Comparison of ENCODE assay signal across 19 cellular contexts in the genomic region with DNA sequence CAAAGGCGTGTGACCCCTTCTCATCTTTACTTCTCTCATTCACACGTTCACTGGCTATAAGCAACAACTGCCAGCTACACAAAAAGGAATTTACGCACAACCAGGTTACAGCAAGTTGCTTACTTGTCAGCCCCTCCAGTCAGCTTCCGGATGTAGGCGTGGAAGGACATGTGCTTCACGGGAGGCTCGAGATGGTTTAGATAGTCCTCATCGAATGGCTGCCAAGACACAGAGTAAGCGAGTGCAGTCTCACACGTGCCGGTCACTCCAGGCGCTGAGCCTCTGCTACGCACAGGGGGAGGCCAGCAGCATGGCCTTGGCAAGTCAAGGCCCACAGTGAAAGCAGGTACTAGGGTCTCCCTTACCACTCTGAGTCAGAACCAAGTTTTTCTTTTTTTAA. TPM values are rescaled to one million over a fixed set of nuclear protein-coding genes. Genes with fewer than 3 reads are reported as not detected.
A peak's percentile ranks its signal among the peaks of the same experiment; 100 is the strongest.
DNase-seq lines count a peak whose midpoint lies in the region; ATAC-seq and TF ChIP-seq lines count a peak whose summit lies in the region.
"Had no signal": no experiment of that assay in that cellular context is flagged by ENCODE, and none has a peak within 500 bp of the region (broad histone marks: within the 10 kb centered on the region; RNA-seq: fewer than 3 reads in every experiment).

No MANE protein-coding gene starts in this region.

- H3K4me1 Mint-ChIP-seq in stimulated activated naive CD8-positive, alpha-beta T cell treated with anti-CD3 and anti-CD28 coated beads, Interleukin-15, Interleukin-2, amounts not matched to agents 100 ng/mL and 50 ng/mL, for 24 hours (ENCODE audit: low read depth) = peaks cover 17% of the 10 kb centered on the region
- peaks cover 15% of the 10 kb centered on the region for H3K4me1 Mint-ChIP-seq in activated T-helper 17 cell treated with anti-CD3 and anti-CD28 coated beads, Interleukin-2, amount 50 U/mL, for 72 hours
- H3K4me1 Mint-ChIP-seq: H9 had no signal

- H3K27ac Mint-ChIP-seq in stimulated activated naive CD8-positive, alpha-beta T cell treated with anti-CD3 and anti-CD28 coated beads, Interleukin-15, Interleukin-2, amounts not matched to agents 100 ng/mL and 50 ng/mL, for 24 hours = peak overlapping the region; percentile 26
- peak overlapping the region; percentile 87 for H3K27ac Mint-ChIP-seq in activated T-helper 17 cell treated with anti-CD3 and anti-CD28 coated beads, Interleukin-2, amount 50 U/mL, for 72 hours
- H3K27ac Mint-ChIP-seq: B cell; CD4-positive, alpha-beta memory T cell; H9 had no signal

- no peak overlapping the region for H3K4me3 ChIP-seq in neutrophil (ENCODE audit: low read depth in 1 of 2, low read length in 1 of 2)
- H3K4me3 ChIP-seq: GM12878, MG63 had no signal

- no peaks in the 10 kb centered on the region for H3K27me3 ChIP-seq in neutrophil
- H3K27me3 ChIP-seq: MG63 had no signal

- peaks cover 44% of the 10 kb centered on the region in 2 experiments for H3K4me1 ChIP-seq in neutrophil (ENCODE audit: control insufficient read depth in 1 of 2, insufficient read depth in 1 of 2, low read depth in 1 of 2, low read length in 1 of 2)

- H3K36me3 Mint-ChIP-seq in stimulated activated naive CD8-positive, alpha-beta T cell treated with anti-CD3 and anti-CD28 coated beads, Interleukin-15, Interleukin-2, amounts not matched to agents 100 ng/mL and 50 ng/mL, for 24 hours (ENCODE audit: low read depth) = peaks cover 66% of the 10 kb centered on the region
- H3K36me3 Mint-ChIP-seq in activated T-helper 17 cell treated with anti-CD3 and anti-CD28 coated beads, Interleukin-2, amount 50 U/mL, for 72 hours (ENCODE audit: low read depth) = peaks cover 96% of the 10 kb centered on the region

- no peak overlapping the region for H3K4me3 Mint-ChIP-seq in stimulated activated naive CD8-positive, alpha-beta T cell treated with anti-CD3 and anti-CD28 coated beads, Interleukin-15, Interleukin-2, amounts not matched to agents 100 ng/mL and 50 ng/mL, for 24 hours
- H3K4me3 Mint-ChIP-seq in activated T-helper 17 cell treated with anti-CD3 and anti-CD28 coated beads, Interleukin-2, amount 50 U/mL, for 72 hours = no peak overlapping the region
- H3K4me3 Mint-ChIP-seq: B cell; CD4-positive, alpha-beta memory T cell; H9 had no signal

- no peak for TF ChIP-seq CTCF in neutrophil (IDR thresholded peaks at IDR 0.05)

- no peaks in the 10 kb centered on the region for H3K9me3 Mint-ChIP-seq in stimulated activated naive CD8-positive, alpha-beta T cell treated with anti-CD3 and anti-CD28 coated beads, Interleukin-15, Interleukin-2, amounts not matched to agents 100 ng/mL and 50 ng/mL, for 24 hours
- H3K9me3 Mint-ChIP-seq in activated T-helper 17 cell treated with anti-CD3 and anti-CD28 coated beads, Interleukin-2, amount 50 U/mL, for 72 hours = no peaks in the 10 kb centered on the region
- H3K9me3 Mint-ChIP-seq: CD4-positive, alpha-beta memory T cell; H9 had no signal

- H3K27ac ChIP-seq in neutrophil = peak overlapping the region; percentile 68

- no peaks in the 10 kb centered on the region for H3K9me3 ChIP-seq in neutrophil
- H3K9me3 ChIP-seq: MG63 had no signal

- ATAC-seq in stimulated activated naive CD8-positive, alpha-beta T cell treated with anti-CD3 and anti-CD28 coated beads, Interleukin-15, Interleukin-2, amounts not matched to agents 100 U/mL and 50 U/mL, for 24 hours = no peak
- no peak for ATAC-seq in activated T-helper 17 cell treated with anti-CD3 and anti-CD28 coated beads, Interleukin-2, amount 50 U/mL, for 72 hours (replicated peaks)
- no peak for ATAC-seq in HG02840 (IDR thresholded peaks at IDR 0.05; ENCODE audit: low FRiP score, unreplicated experiment)
- no peak for ATAC-seq in HG03139 (IDR thresholded peaks at IDR 0.05; ENCODE audit: unreplicated experiment)
- ATAC-seq: GM12878, PC-3 had no signal

- no peaks in the 10 kb centered on the region for H3K27me3 Mint-ChIP-seq in stimulated activated naive CD8-positive, alpha-beta T cell treated with anti-CD3 and anti-CD28 coated beads, Interleukin-15, Interleukin-2, amounts not matched to agents 100 ng/mL and 50 ng/mL, for 24 hours
- H3K27me3 Mint-ChIP-seq in activated T-helper 17 cell treated with anti-CD3 and anti-CD28 coated beads, Interleukin-2, amount 50 U/mL, for 72 hours = no peaks in the 10 kb centered on the region
- H3K27me3 Mint-ChIP-seq: B cell; CD4-positive, alpha-beta memory T cell had no signal

- H3K36me3 ChIP-seq in neutrophil = peaks cover 71% of the 10 kb centered on the region

- DNase-seq in stimulated activated naive CD8-positive, alpha-beta T cell treated with anti-CD3 and anti-CD28 coated beads, Interleukin-15, Interleukin-2, amounts not matched to agents 100 U/mL and 50 U/mL, for 24 hours = no peak
- DNase-seq in stimulated activated CD4-positive, alpha-beta T cell treated with anti-CD3 and anti-CD28 coated beads, Interleukin-4, amount 100 ng/mL, for 1 hour = no peak
- DNase-seq: CD4-positive, alpha-beta memory T cell; DMS79; H9; MG63; NCI-H1105 treated with DMSO at 0.1 percent for 48 hours; NCI-H187 treated with DMSO at 0.1 percent for 48 hours; NCI-H446; PC-3; SHP77 had no signal

RNA-seq across cellular contexts. Expression of gene NPLOC4, which starts 28.3 kb away (rescaled TPM):
- 100 to 1,000 TPM; 101 to 103 TPM for total RNA-seq in activated T-helper 17 cell treated with anti-CD3 and anti-CD28 coated beads, Interleukin-2, amount 50 U/mL, for 72 hours

RNA-seq across cellular contexts. Expression of gene TSPAN10, which starts 28.4 kb away (rescaled TPM):
- 1 to 10 TPM in 1 of 2 donors, under 1 TPM in 1; 0.30 to 1.4 TPM for total RNA-seq in activated T-helper 17 cell treated with anti-CD3 and anti-CD28 coated beads, Interleukin-2, amount 50 U/mL, for 72 hours

RNA-seq across cellular contexts. Expression of gene PDE6G, which starts 47.7 kb away (rescaled TPM):
- 1 to 10 TPM in 1 of 2 donors, under 1 TPM in 1; 0.89 to 1.6 TPM for total RNA-seq in activated T-helper 17 cell treated with anti-CD3 and anti-CD28 coated beads, Interleukin-2, amount 50 U/mL, for 72 hours
- total RNA-seq: G401, PC-3 had no signal

RNA-seq across cellular contexts. Expression of gene FAAP100, which starts 56.5 kb away (rescaled TPM):
- 10 to 100 TPM; 26.9 to 38.6 TPM for total RNA-seq in activated T-helper 17 cell treated with anti-CD3 and anti-CD28 coated beads, Interleukin-2, amount 50 U/mL, for 72 hours

RNA-seq across cellular contexts. Expression of gene OXLD1, which starts 57.8 kb away (rescaled TPM):
- total RNA-seq in activated T-helper 17 cell treated with anti-CD3 and anti-CD28 coated beads, Interleukin-2, amount 50 U/mL, for 72 hours = 10 to 100 TPM; 18.4 to 40.3 TPM
